In the genomic region with DNA sequence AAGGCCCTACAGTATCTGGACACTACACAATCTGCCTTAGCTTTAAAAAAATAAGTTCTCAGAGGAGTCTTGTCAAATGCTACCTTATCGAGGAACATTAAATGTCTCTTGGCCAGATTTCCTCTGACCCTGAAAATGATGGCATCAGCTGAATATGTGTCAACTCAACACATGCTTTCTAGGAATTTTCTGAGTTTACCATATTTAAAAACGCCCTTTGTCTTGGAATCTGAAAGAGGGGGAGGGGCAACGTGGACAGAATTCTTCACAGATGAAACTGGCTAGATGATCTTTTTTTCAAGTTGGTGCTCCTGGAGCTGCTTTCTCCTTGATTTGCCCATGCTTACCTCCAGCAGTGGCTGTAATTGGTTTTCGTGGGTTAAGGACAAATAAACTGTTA, we compare ENCODE assay signal across 10 cellular contexts. TPM values are rescaled to one million over a fixed set of nuclear protein-coding genes. Genes with fewer than 3 reads are reported as not detected.
A peak's percentile ranks its signal among the peaks of the same experiment; 100 is the strongest.
DNase-seq lines count a peak whose midpoint lies in the region; ATAC-seq and TF ChIP-seq lines count a peak whose summit lies in the region.
"Had no signal": no experiment of that assay in that cellular context is flagged by ENCODE, and none has a peak within 500 bp of the region (broad histone marks: within the 10 kb centered on the region; RNA-seq: fewer than 3 reads in every experiment).

No MANE protein-coding gene starts in this region.

- intact Hi-C loops in body of pancreas (cut with DNase I), result no loop called here
- intact Hi-C loops in posterior cingulate gyrus (cut with DNase I), result loop anchor here (5.0 to 10.0 kb wide), 2 partner anchors 1139 to 1846 kb away; no protein-coding TSS in a partner anchor

- H3K4me1 ChIP-seq in RWPE2 (ENCODE audit: insufficient read depth, poor library complexity, severe bottlenecking) (peaks cover 17% of the 10 kb centered on the region), rectal smooth muscle tissue (ENCODE audit: control insufficient read depth, insufficient read depth, low read length) (peaks cover 3% of the 10 kb centered on the region), body of pancreas (peaks cover 20% of the 10 kb centered on the region)

- H3K36me3 Mint-ChIP-seq in activated T-helper 17 cell treated with anti-CD3 and anti-CD28 coated beads, Interleukin-2, amount 50 U/mL, for 72 hours (ENCODE audit: low read depth), result peaks cover 9% of the 10 kb centered on the region

- ATAC-seq in RWPE2 (ENCODE audit: low read depth) (no peak), body of pancreas (no peak)
- no peak for ATAC-seq in activated T-helper 17 cell treated with anti-CD3 and anti-CD28 coated beads, Interleukin-2, amount 50 U/mL, for 72 hours (replicated peaks)

- TF ChIP-seq CTCF in RWPE2 (IDR thresholded peaks at IDR 0.05; ENCODE audit: poor library complexity, severe bottlenecking) (no peak), body of pancreas (IDR thresholded peaks at IDR 0.05) (no peak)

- H3K9ac ChIP-seq in rectal smooth muscle tissue (ENCODE audit: low read length), result no peak overlapping the region

- H3K27ac ChIP-seq in RWPE2 (ENCODE audit: poor library complexity, severe bottlenecking) (peak overlapping the region; percentile 79), rectal smooth muscle tissue (ENCODE audit: low read depth, low read length) (no peak overlapping the region), body of pancreas (no peak overlapping the region)

- WGBS in body of pancreas, 2 donors, result 24 to 41% methylated on average over 4 of the region's 4 CpGs

- no peak overlapping the region for H3K27ac Mint-ChIP-seq in activated T-helper 17 cell treated with anti-CD3 and anti-CD28 coated beads, Interleukin-2, amount 50 U/mL, for 72 hours

- peaks cover 45% of the 10 kb centered on the region for H3K27me3 Mint-ChIP-seq in activated T-helper 17 cell treated with anti-CD3 and anti-CD28 coated beads, Interleukin-2, amount 50 U/mL, for 72 hours

- DNase-seq in H7 (no peak), RWPE2 (ENCODE audit: low spot score) (no peak), glomerular visceral epithelial cell (ENCODE audit: extremely low spot score) (peak; percentile 45), body of pancreas (no peak), posterior cingulate gyrus (no peak)
- DNase-seq in stimulated activated CD4-positive, alpha-beta T cell treated with anti-CD3 and anti-CD28 coated beads, Interleukin-4, amount 100 ng/mL, for 4 hours, result no peak
- DNase-seq: midbrain, NCI-H2171 treated with DMSO at 0.1 percent for 48 hours had no signal

- H3K27me3 ChIP-seq in H7 (ENCODE audit: control insufficient read depth, insufficient read depth, low read length) (no peaks in the 10 kb centered on the region), RWPE2 (ENCODE audit: insufficient read depth, poor library complexity, severe bottlenecking) (no peaks in the 10 kb centered on the region), rectal smooth muscle tissue (ENCODE audit: control insufficient read depth, insufficient read depth, low read length) (no peaks in the 10 kb centered on the region), body of pancreas (no peaks in the 10 kb centered on the region)

- H3K36me3 ChIP-seq in H7 (replicated peaks; ENCODE audit: control insufficient read depth, insufficient read depth, low read length) (peaks cover 20% of the 10 kb centered on the region), RWPE2 (ENCODE audit: low read depth) (peaks cover 25% of the 10 kb centered on the region), rectal smooth muscle tissue (ENCODE audit: control insufficient read depth, insufficient read depth, low read length) (no peaks in the 10 kb centered on the region), body of pancreas (replicated peaks in 1 of 2; ENCODE audit: insufficient read depth in 1 of 2, low read depth in 2 of 2) (no peaks in the 10 kb centered on the region)

- H3K4me1 Mint-ChIP-seq in activated T-helper 17 cell treated with anti-CD3 and anti-CD28 coated beads, Interleukin-2, amount 50 U/mL, for 72 hours, result peaks cover 8% of the 10 kb centered on the region

- H3K9me3 ChIP-seq in RWPE2 (ENCODE audit: severe bottlenecking) (no peaks in the 10 kb centered on the region), body of pancreas (no peaks in the 10 kb centered on the region)

- TF ChIP-seq POLR2A in body of pancreas (IDR thresholded peaks at IDR 0.05), result no peak

- H3K4me3 ChIP-seq in H7 (ENCODE audit: insufficient read depth, low read depth, low read length), result peak overlapping the region; percentile 84
- H3K4me3 ChIP-seq in RWPE2 (ENCODE audit: severe bottlenecking), result peak overlapping the region; percentile 97
- peak overlapping the region; percentile 86 for H3K4me3 ChIP-seq in rectal smooth muscle tissue (ENCODE audit: low read length)
- H3K4me3 ChIP-seq in body of pancreas, result no peak overlapping the region

- H3K4me3 Mint-ChIP-seq in activated T-helper 17 cell treated with anti-CD3 and anti-CD28 coated beads, Interleukin-2, amount 50 U/mL, for 72 hours, result no peak overlapping the region

- no peaks in the 10 kb centered on the region for H3K9me3 Mint-ChIP-seq in activated T-helper 17 cell treated with anti-CD3 and anti-CD28 coated beads, Interleukin-2, amount 50 U/mL, for 72 hours

RNA-seq across cellular contexts. Expression of a gene that starts 5.1 kb away (rescaled TPM):
- total RNA-seq in H7 (2014; rRNA removed; shearing (Covaris generic)), result 121 and 151 TPM in 2 replicates
- 10 to 100 TPM; 17.8 to 20.0 TPM for total RNA-seq in body of pancreas
- total RNA-seq in activated T-helper 17 cell treated with anti-CD3 and anti-CD28 coated beads, Interleukin-2, amount 50 U/mL, for 72 hours, result 1 to 10 TPM in 1 of 2 donors, under 1 TPM in 1; 0.71 to 1.5 TPM

Comparison
In these comparisons a context has a peak if more than half of its experiments do, and no peak if none do; other contexts are left out.
1. H3K4me3 ChIP-seq: peak in H7 (single experiment), RWPE2 (single experiment) and rectal smooth muscle tissue (single experiment); none in body of pancreas (0 of 2).
2. RNA of a gene that starts 5.1 kb away (total RNA-seq): 121 to 151 TPM in H7 and 17.8 to 20.0 TPM in body of pancreas; 0.71 to 1.5 TPM in activated T-helper 17 cell treated with anti-CD3 and anti-CD28 coated beads, Interleukin-2, amount 50 U/mL, for 72 hours; every median in the first group is over 4 times any median in the second.